In the genomic region with DNA sequence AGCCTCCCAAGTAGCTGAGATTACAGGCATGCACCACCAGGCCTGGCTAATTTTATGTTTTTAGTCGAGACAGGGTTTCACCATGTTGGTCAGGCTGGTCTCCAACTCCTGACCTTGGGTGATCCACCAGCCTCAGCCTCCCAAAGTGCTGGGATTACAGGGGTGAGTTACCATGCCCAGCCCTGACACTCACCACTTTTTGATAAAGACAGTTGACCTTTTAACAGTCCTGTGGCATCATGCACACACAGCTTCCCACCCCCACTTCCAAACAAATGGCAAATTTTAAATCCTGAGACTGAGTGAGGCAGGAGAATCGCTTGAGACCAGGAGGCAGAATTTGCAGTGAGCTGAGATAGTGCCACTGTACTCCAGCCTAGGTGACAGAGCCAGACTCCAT, we compare ENCODE assay signal across 28 cellular contexts. TPM values are rescaled to one million over a fixed set of nuclear protein-coding genes. Genes with fewer than 3 reads are reported as not detected.
DNase-seq lines count a peak whose midpoint lies in the region; TF ChIP-seq lines count a peak whose summit lies in the region.
"Had no signal": no experiment of that assay in that cellular context is flagged by ENCODE, and none has a peak within 500 bp of the region (broad histone marks: within the 10 kb centered on the region; RNA-seq: fewer than 3 reads in every experiment).

No MANE protein-coding gene starts in this region.

- H3K27ac ChIP-seq in RWPE1: peak overlapping the region; percentile 100
- peak overlapping the region; percentile 98 for H3K27ac ChIP-seq in smooth muscle cell (ENCODE audit: low read depth)
- H3K27ac ChIP-seq in CD8-positive, alpha-beta memory T cell (ENCODE audit: low read depth, low read length): no peak overlapping the region
- H3K27ac ChIP-seq: BLaER1 treated with 17β-estradiol and CSF1 and Interleukin-3, amounts not matched to agents 10 nM and 100 nM; hepatocyte; KMS-11; lower lobe of right lung; right lobe of liver; transverse colon had no signal

- no peaks in the 10 kb centered on the region for H3K27me3 ChIP-seq in smooth muscle cell (ENCODE audit: low read depth)
- H3K27me3 ChIP-seq in CD8-positive, alpha-beta memory T cell (ENCODE audit: insufficient read depth, low read length, poor library complexity, severe bottlenecking): no peaks in the 10 kb centered on the region
- H3K27me3 ChIP-seq: BLaER1 treated with 17β-estradiol and CSF1 and Interleukin-3, amounts not matched to agents 10 nM and 100 nM; hepatocyte; right lobe of liver; transverse colon had no signal

- no peak overlapping the region for H3K9ac ChIP-seq in smooth muscle cell (ENCODE audit: low read depth)
- H3K9ac ChIP-seq: BLaER1 treated with 17β-estradiol and CSF1 and Interleukin-3, amounts not matched to agents 10 nM and 100 nM; KMS-11 had no signal

- CTCF ChIA-PET in RWPE1 (lab: Yijun Ruan, JAX): interaction anchor here (2.4 kb wide), 1 partner anchor 21 kb away, joined by 22 read pairs; no protein-coding TSS in a partner anchor
- CTCF ChIA-PET in CD8-positive, alpha-beta memory T cell (lab: Charles Lee): interaction anchor here (14.9 kb wide), 1 partner anchor 20 kb away, joined by 258 read pairs; no protein-coding TSS in a partner anchor

- H4K20me1 ChIP-seq in smooth muscle cell (ENCODE audit: low read depth): no peaks in the 10 kb centered on the region
- H4K20me1 ChIP-seq: BLaER1 treated with 17β-estradiol and CSF1 and Interleukin-3, amounts not matched to agents 10 nM and 100 nM had no signal

- no peaks in the 10 kb centered on the region for H3K9me3 Mint-ChIP-seq in CD8-positive, alpha-beta memory T cell
- H3K9me3 Mint-ChIP-seq in activated T-helper 2 cell treated with anti-CD3 and anti-CD28 coated beads, Interferon-gamma antibody, Interleukin-2, Interleukin-4, amounts not matched to agents 10 μg/mL and 5 μg/mL and 100 μg/mL, durations not matched to agents 14 hours and 24 hours and 36 hours: no peaks in the 10 kb centered on the region
- H3K9me3 Mint-ChIP-seq: activated naive CD8-positive, alpha-beta T cell treated with anti-CD3 and anti-CD28 coated beads, Interleukin-2, amount 10 ng/mL, durations not matched to agents 7 days and 5 days; activated T-helper 1 cell treated with anti-CD3 and anti-CD28 coated beads, Interleukin-12 subunit alpha, Interleukin-12 subunit beta, Interleukin-2, Interleukin-4 antibody, amounts not matched to agents 30 ng/mL and 10 ng/mL and 1 ng/mL, durations not matched to agents 14 hours and 24 hours and 36 hours; dendritic cell treated with granulocyte-macrophage colony-stimulating factor and Interleukin-4, amounts not matched to agents 40 ng/mL and 50 ng/mL, for 4 days; stimulated activated naive CD8-positive, alpha-beta T cell treated with anti-CD3 and anti-CD28 coated beads, Interleukin-15, Interleukin-2, amounts not matched to agents 100 ng/mL and 50 ng/mL, for 24 hours had no signal

- intact Hi-C loops in activated T-helper 2 cell treated with anti-CD3 and anti-CD28 coated beads, Interferon-gamma antibody, Interleukin-2, Interleukin-4, amounts not matched to agents 10 μg/mL and 5 μg/mL and 100 μg/mL, durations not matched to agents 14 hours and 24 hours and 36 hours (cut with micrococcal nuclease): no loop called here

- POLR2A ChIA-PET in RWPE1 (lab: Yijun Ruan, JAX; ENCODE audit: low non-redundant PET): interaction anchor here (3.1 kb wide), 1 partner anchor 20 kb away, joined by 35 read pairs; a partner anchor contains a TSS
- POLR2A ChIA-PET in CD8-positive, alpha-beta memory T cell (lab: Charles Lee): no interaction called here

- TF ChIP-seq CTCF in RWPE1 (conservative IDR thresholded peaks at IDR 0.05; ENCODE audit: low read depth): no peak
- TF ChIP-seq CTCF in fibroblast of villous mesenchyme (IDR thresholded peaks at IDR 0.05; ENCODE audit: insufficient read depth, low read depth, low read length): no peak
- TF ChIP-seq CTCF in smooth muscle cell (IDR thresholded peaks at IDR 0.05; ENCODE audit: borderline replicate concordance, insufficient read depth, poor library complexity, severe bottlenecking): no peak

- DNase-seq in NCI-H82 (lab: John Stamatoyannopoulos, UW): peak; percentile 39
- DNase-seq in NCI-H82 treated with DMSO at 0.1 percent for 48 hours (lab: John Stamatoyannopoulos, UW; ENCODE audit: unreplicated experiment): no peak
- no peak for DNase-seq in RWPE1 (ENCODE audit: low spot score)
- DNase-seq in fibroblast of villous mesenchyme (ENCODE audit: low read depth): peak; percentile 50
- DNase-seq in smooth muscle cell (lab: John Stamatoyannopoulos, UW; ENCODE audit: unreplicated experiment): no peak
- no peak for DNase-seq in CD8-positive, alpha-beta memory T cell
- DNase-seq in activated CD4-positive, alpha-beta T cell treated with anti-CD3 and anti-CD28 coated beads for 1 hour: no peak
- no peak for DNase-seq in activated T-helper 2 cell treated with anti-CD3 and anti-CD28 coated beads, Interferon-gamma antibody, Interleukin-2, Interleukin-4, amounts not matched to agents 10 μg/mL and 5 μg/mL and 100 μg/mL, durations not matched to agents 14 hours and 24 hours and 36 hours (ENCODE audit: low spot score)
- DNase-seq: 8988T; activated naive CD8-positive, alpha-beta T cell treated with anti-CD3 and anti-CD28 coated beads, Interleukin-2, amount 10 ng/mL, durations not matched to agents 7 days and 5 days; DMS 273 treated with DMSO at 0.1 percent for 48 hours; lower lobe of right lung; NCI-H1105; NCI-H2107; NCI-H526 treated with DMSO at 0.1 percent for 48 hours; occipital lobe; stimulated activated CD4-positive, alpha-beta T cell treated with anti-CD3 and anti-CD28 coated beads, Interleukin-1b, Interleukin-23, amount 100 ng/mL, for 48 hours; T-helper 2 cell; transverse colon had no signal

- peaks cover 6% of the 10 kb centered on the region for H3K4me1 ChIP-seq in smooth muscle cell (ENCODE audit: low read depth)
- H3K4me1 ChIP-seq in CD8-positive, alpha-beta memory T cell (ENCODE audit: insufficient read depth, low read length): peaks cover 8% of the 10 kb centered on the region

- H3K27me3 Mint-ChIP-seq in CD8-positive, alpha-beta memory T cell: no peaks in the 10 kb centered on the region
- H3K27me3 Mint-ChIP-seq in activated T-helper 2 cell treated with anti-CD3 and anti-CD28 coated beads, Interferon-gamma antibody, Interleukin-2, Interleukin-4, amounts not matched to agents 10 μg/mL and 5 μg/mL and 100 μg/mL, durations not matched to agents 14 hours and 24 hours and 36 hours (ENCODE audit: low read depth): peaks cover 5% of the 10 kb centered on the region
- H3K27me3 Mint-ChIP-seq: stimulated activated naive CD8-positive, alpha-beta T cell treated with anti-CD3 and anti-CD28 coated beads, Interleukin-15, Interleukin-2, amounts not matched to agents 100 ng/mL and 50 ng/mL, for 24 hours had no signal

- H3K4me2 ChIP-seq in smooth muscle cell: no peak overlapping the region
- H3K4me2 ChIP-seq: BLaER1 treated with 17β-estradiol and CSF1 and Interleukin-3, amounts not matched to agents 10 nM and 100 nM; hepatocyte; KMS-11 had no signal

- no peaks in the 10 kb centered on the region for H3K79me2 ChIP-seq in smooth muscle cell (ENCODE audit: low read depth)
- H3K79me2 ChIP-seq: hepatocyte had no signal

- H3K27ac Mint-ChIP-seq in CD8-positive, alpha-beta memory T cell: no peak overlapping the region
- H3K27ac Mint-ChIP-seq in activated T-helper 2 cell treated with anti-CD3 and anti-CD28 coated beads, Interferon-gamma antibody, Interleukin-2, Interleukin-4, amounts not matched to agents 10 μg/mL and 5 μg/mL and 100 μg/mL, durations not matched to agents 14 hours and 24 hours and 36 hours: no peak overlapping the region
- H3K27ac Mint-ChIP-seq: activated naive CD8-positive, alpha-beta T cell treated with anti-CD3 and anti-CD28 coated beads, Interleukin-2, amount 10 ng/mL, durations not matched to agents 7 days and 5 days; activated T-helper 1 cell treated with anti-CD3 and anti-CD28 coated beads, Interleukin-12 subunit alpha, Interleukin-12 subunit beta, Interleukin-2, Interleukin-4 antibody, amounts not matched to agents 30 ng/mL and 10 ng/mL and 1 ng/mL, durations not matched to agents 14 hours and 24 hours and 36 hours; dendritic cell treated with granulocyte-macrophage colony-stimulating factor and Interleukin-4, amounts not matched to agents 40 ng/mL and 50 ng/mL, for 4 days; stimulated activated naive CD8-positive, alpha-beta T cell treated with anti-CD3 and anti-CD28 coated beads, Interleukin-15, Interleukin-2, amounts not matched to agents 100 ng/mL and 50 ng/mL, for 24 hours had no signal

- H3F3A ChIP-seq in smooth muscle cell (ENCODE audit: low read depth): peaks cover 4% of the 10 kb centered on the region

- H3K4me3 Mint-ChIP-seq in CD8-positive, alpha-beta memory T cell: no peak overlapping the region
- no peak overlapping the region for H3K4me3 Mint-ChIP-seq in activated T-helper 2 cell treated with anti-CD3 and anti-CD28 coated beads, Interferon-gamma antibody, Interleukin-2, Interleukin-4, amounts not matched to agents 10 μg/mL and 5 μg/mL and 100 μg/mL, durations not matched to agents 14 hours and 24 hours and 36 hours (ENCODE audit: low read depth)
- H3K4me3 Mint-ChIP-seq: activated naive CD8-positive, alpha-beta T cell treated with anti-CD3 and anti-CD28 coated beads, Interleukin-2, amount 10 ng/mL, durations not matched to agents 7 days and 5 days; activated T-helper 1 cell treated with anti-CD3 and anti-CD28 coated beads, Interleukin-12 subunit alpha, Interleukin-12 subunit beta, Interleukin-2, Interleukin-4 antibody, amounts not matched to agents 30 ng/mL and 10 ng/mL and 1 ng/mL, durations not matched to agents 14 hours and 24 hours and 36 hours; dendritic cell treated with granulocyte-macrophage colony-stimulating factor and Interleukin-4, amounts not matched to agents 40 ng/mL and 50 ng/mL, for 4 days; stimulated activated naive CD8-positive, alpha-beta T cell treated with anti-CD3 and anti-CD28 coated beads, Interleukin-15, Interleukin-2, amounts not matched to agents 100 ng/mL and 50 ng/mL, for 24 hours had no signal

- no peak overlapping the region for H2AFZ ChIP-seq in smooth muscle cell (ENCODE audit: low read depth)
- H2AFZ ChIP-seq: hepatocyte had no signal

- H3K9me3 ChIP-seq in smooth muscle cell (replicated peaks; ENCODE audit: low read depth): no peaks in the 10 kb centered on the region
- no peaks in the 10 kb centered on the region for H3K9me3 ChIP-seq in CD8-positive, alpha-beta memory T cell (ENCODE audit: low read length)
- H3K9me3 ChIP-seq: BLaER1 treated with 17β-estradiol and CSF1 and Interleukin-3, amounts not matched to agents 10 nM and 100 nM; lower lobe of right lung; right lobe of liver; transverse colon had no signal

- peaks cover 7 to 10% (median 10%) of the 10 kb centered on the region in 3 donors for H3K4me1 Mint-ChIP-seq in CD8-positive, alpha-beta memory T cell
- H3K4me1 Mint-ChIP-seq in activated T-helper 2 cell treated with anti-CD3 and anti-CD28 coated beads, Interferon-gamma antibody, Interleukin-2, Interleukin-4, amounts not matched to agents 10 μg/mL and 5 μg/mL and 100 μg/mL, durations not matched to agents 14 hours and 24 hours and 36 hours (ENCODE audit: low read depth): peaks cover 12% of the 10 kb centered on the region

- no peaks in the 10 kb centered on the region for H3K36me3 Mint-ChIP-seq in CD8-positive, alpha-beta memory T cell
- H3K36me3 Mint-ChIP-seq in activated T-helper 2 cell treated with anti-CD3 and anti-CD28 coated beads, Interferon-gamma antibody, Interleukin-2, Interleukin-4, amounts not matched to agents 10 μg/mL and 5 μg/mL and 100 μg/mL, durations not matched to agents 14 hours and 24 hours and 36 hours (ENCODE audit: low read depth): no peaks in the 10 kb centered on the region
- H3K36me3 Mint-ChIP-seq: activated naive CD8-positive, alpha-beta T cell treated with anti-CD3 and anti-CD28 coated beads, Interleukin-2, amount 10 ng/mL, durations not matched to agents 7 days and 5 days had no signal

- 35% methylated on average over 2 of the region's 2 CpGs for WGBS in smooth muscle cell (ENCODE audit: low lambda C conversion rate)

- no peaks in the 10 kb centered on the region for H3K36me3 ChIP-seq in smooth muscle cell (ENCODE audit: low read depth)
- H3K36me3 ChIP-seq in CD8-positive, alpha-beta memory T cell (ENCODE audit: insufficient read depth, low read length): no peaks in the 10 kb centered on the region
- H3K36me3 ChIP-seq: BLaER1 treated with 17β-estradiol and CSF1 and Interleukin-3, amounts not matched to agents 10 nM and 100 nM; lower lobe of right lung; right lobe of liver; transverse colon had no signal

- H3K4me3 ChIP-seq in fibroblast of villous mesenchyme (ENCODE audit: low read depth, low read length) (no peak overlapping the region), smooth muscle cell (no peak overlapping the region)
- no peak overlapping the region for H3K4me3 ChIP-seq in CD8-positive, alpha-beta memory T cell (ENCODE audit: low read length)
- H3K4me3 ChIP-seq: BLaER1 treated with 17β-estradiol and CSF1 and Interleukin-3, amounts not matched to agents 10 nM and 100 nM; hepatocyte; lower lobe of right lung; right lobe of liver; transverse colon had no signal

RNA-seq across cellular contexts. Expression of a gene that starts 6.2 kb away (rescaled TPM):
- total RNA-seq in fibroblast of villous mesenchyme (29.6 and 33.7 TPM in 2 replicates), smooth muscle cell (37.2 and 52.4 TPM in 2 replicates)
- 14.3 and 24.2 TPM in 2 replicates for polyA plus RNA-seq in smooth muscle cell
- 10 to 100 TPM; 48.5 to 56.4 TPM for total RNA-seq in CD8-positive, alpha-beta memory T cell
- 5.9 TPM for polyA plus RNA-seq in CD8-positive, alpha-beta memory T cell
- total RNA-seq in activated T-helper 2 cell treated with anti-CD3 and anti-CD28 coated beads, Interferon-gamma antibody, Interleukin-2, Interleukin-4, amounts not matched to agents 10 μg/mL and 5 μg/mL and 100 μg/mL, durations not matched to agents 14 hours and 24 hours and 36 hours: 49.8 and 55.6 TPM in 2 replicates

RNA-seq across cellular contexts. Expression of a gene that starts 19.3 kb away (rescaled TPM):
- total RNA-seq in fibroblast of villous mesenchyme: 6.1 and 27.6 TPM in 2 replicates
- total RNA-seq in smooth muscle cell: 44.0 and 53.2 TPM in 2 replicates
- polyA plus RNA-seq in smooth muscle cell: 29.4 and 86.5 TPM in 2 replicates
- total RNA-seq in CD8-positive, alpha-beta memory T cell: 100 to 1,000 TPM; 175 to 178 TPM
- 234 TPM for polyA plus RNA-seq in CD8-positive, alpha-beta memory T cell
- 220 and 231 TPM in 2 replicates for total RNA-seq in activated T-helper 2 cell treated with anti-CD3 and anti-CD28 coated beads, Interferon-gamma antibody, Interleukin-2, Interleukin-4, amounts not matched to agents 10 μg/mL and 5 μg/mL and 100 μg/mL, durations not matched to agents 14 hours and 24 hours and 36 hours
- total RNA-seq: SK-MEL-5 had no signal

RNA-seq across cellular contexts. Expression of a gene that starts 20.0 kb away (rescaled TPM):
- total RNA-seq in fibroblast of villous mesenchyme (not detected in 2 replicates), smooth muscle cell (not detected in 2 replicates)
- not detected in 2 replicates for polyA plus RNA-seq in smooth muscle cell
- not detected for total RNA-seq in CD8-positive, alpha-beta memory T cell
- polyA plus RNA-seq in CD8-positive, alpha-beta memory T cell: not detected
- not detected in 2 replicates for total RNA-seq in activated T-helper 2 cell treated with anti-CD3 and anti-CD28 coated beads, Interferon-gamma antibody, Interleukin-2, Interleukin-4, amounts not matched to agents 10 μg/mL and 5 μg/mL and 100 μg/mL, durations not matched to agents 14 hours and 24 hours and 36 hours
- total RNA-seq: activated CD8-positive, alpha-beta memory T cell treated with anti-CD3 and anti-CD28 coated beads for 36 hours; activated naive CD8-positive, alpha-beta T cell treated with anti-CD3 and anti-CD28 coated beads, Interleukin-2, amount 10 ng/mL, durations not matched to agents 7 days and 5 days; activated T-helper 1 cell treated with anti-CD3 and anti-CD28 coated beads, Interleukin-12 subunit alpha, Interleukin-12 subunit beta, Interleukin-2, Interleukin-4 antibody, amounts not matched to agents 30 ng/mL and 10 ng/mL and 1 ng/mL, durations not matched to agents 14 hours and 24 hours and 36 hours; occipital lobe; SK-MEL-5; transverse colon had no signal
- polyA plus RNA-seq: hepatocyte had no signal

RNA-seq across cellular contexts. Expression of a gene that starts 27.7 kb away (rescaled TPM):
- total RNA-seq in fibroblast of villous mesenchyme (22.9 and 23.2 TPM in 2 replicates), smooth muscle cell (15.2 and 17.8 TPM in 2 replicates)
- 8.8 and 9.6 TPM in 2 replicates for polyA plus RNA-seq in smooth muscle cell
- total RNA-seq in CD8-positive, alpha-beta memory T cell: 10 to 100 TPM; 23.0 to 26.1 TPM
- polyA plus RNA-seq in CD8-positive, alpha-beta memory T cell: 18.6 TPM
- 32.0 and 33.3 TPM in 2 replicates for total RNA-seq in activated T-helper 2 cell treated with anti-CD3 and anti-CD28 coated beads, Interferon-gamma antibody, Interleukin-2, Interleukin-4, amounts not matched to agents 10 μg/mL and 5 μg/mL and 100 μg/mL, durations not matched to agents 14 hours and 24 hours and 36 hours

RNA-seq across cellular contexts. Expression of a gene that starts 27.8 kb away (rescaled TPM):
- total RNA-seq in fibroblast of villous mesenchyme (11.0 and 15.5 TPM in 2 replicates), smooth muscle cell (4.2 and 26.4 TPM in 2 replicates)
- 2.8 and 4.1 TPM in 2 replicates for polyA plus RNA-seq in smooth muscle cell
- total RNA-seq in CD8-positive, alpha-beta memory T cell: 1 to 10 TPM; 2.6 to 3.5 TPM
- 0.99 TPM for polyA plus RNA-seq in CD8-positive, alpha-beta memory T cell
- 4.2 and 4.4 TPM in 2 replicates for total RNA-seq in activated T-helper 2 cell treated with anti-CD3 and anti-CD28 coated beads, Interferon-gamma antibody, Interleukin-2, Interleukin-4, amounts not matched to agents 10 μg/mL and 5 μg/mL and 100 μg/mL, durations not matched to agents 14 hours and 24 hours and 36 hours

Comparison
In these comparisons a context has a peak if more than half of its experiments do, and no peak if none do; other contexts are left out.
1. DNase-seq: peak in NCI-H82 (single experiment) and fibroblast of villous mesenchyme (single experiment); none in NCI-H82 treated with DMSO at 0.1 percent for 48 hours (single experiment), RWPE1 (single experiment), smooth muscle cell (single experiment), CD8-positive, alpha-beta memory T cell (0 of 5), activated CD4-positive, alpha-beta T cell treated with anti-CD3 and anti-CD28 coated beads for 1 hour (single experiment) and activated T-helper 2 cell treated with anti-CD3 and anti-CD28 coated beads, Interferon-gamma antibody, Interleukin-2, Interleukin-4, amounts not matched to agents 10 μg/mL and 5 μg/mL and 100 μg/mL, durations not matched to agents 14 hours and 24 hours and 36 hours (single experiment).